Comparison of ENCODE assay signal across 1 cellular context in the genomic region with DNA sequence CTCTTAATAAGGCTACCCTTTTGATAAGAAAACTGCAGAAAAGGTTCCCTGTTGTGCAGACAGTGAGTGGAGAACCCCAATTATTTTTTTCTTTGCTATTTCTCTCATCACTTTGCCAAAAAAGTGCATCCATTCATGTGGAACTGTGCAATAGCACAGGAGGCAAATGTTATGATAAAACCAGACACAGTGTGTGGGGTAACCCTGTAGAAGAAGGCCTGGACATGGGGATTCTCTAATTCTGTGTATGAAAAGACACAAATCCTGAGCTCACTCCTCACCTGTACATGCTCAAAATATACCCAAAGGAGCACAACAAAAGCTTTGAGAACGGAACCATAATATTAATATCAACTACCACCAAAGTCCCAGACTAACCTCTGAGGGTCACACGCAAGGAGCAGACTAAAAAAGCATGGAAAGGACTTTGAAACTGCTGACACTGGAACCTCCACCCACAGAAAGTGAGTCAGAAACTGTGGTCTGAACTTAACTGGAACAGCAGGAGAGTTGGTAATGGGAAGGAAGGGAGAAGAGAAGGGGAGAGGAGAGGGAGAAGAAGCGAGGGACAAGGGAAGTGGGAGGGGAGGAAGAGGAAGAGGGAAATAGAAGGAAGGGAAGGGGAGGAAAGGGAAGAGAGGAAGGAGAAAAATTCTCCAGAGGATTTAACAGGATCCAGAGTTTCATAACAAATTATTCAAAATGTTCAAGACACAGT.
TF ChIP-seq lines count a peak whose summit lies in the region.

No MANE protein-coding gene starts in this region.

TF ChIP-seq in HepG2, 621 proteins besides CTCF, POLR2A, EP300 and RAD21:
- TF ChIP-seq SATB2 (CRISPR knock-in tag; IDR thresholded peaks at IDR 0.05) (no peak), ZNF101 (CRISPR knock-in tag; IDR thresholded peaks at IDR 0.05; ENCODE audit: borderline replicate concordance, low read depth) (no peak), KDM5A (IDR thresholded peaks at IDR 0.05; ENCODE audit: borderline replicate concordance, low read length) (no peak), MAFF (IDR thresholded peaks at IDR 0.05; ENCODE audit: low read depth, low read length) (peak; percentile 55), MAFK (conservative IDR thresholded peaks at IDR 0.05 in 1 of 2, IDR thresholded peaks at IDR 0.05 in 1 of 2; ENCODE audit: low read length in 2 of 2) (0 out of 4 replicates have a peak, but pooled peaks of 1 of the 2 experiments have one; percentile 17), HNF4A (CRISPR knock-in tag; IDR thresholded peaks at IDR 0.05) (peak; percentile 23; the same call in 1 of the 2 replicates), ZMYM4 (CRISPR knock-in tag; IDR thresholded peaks at IDR 0.05) (peak; percentile 41; the same call in 1 of the 2 replicates)
- TF ChIP-seq, protein P1, sequence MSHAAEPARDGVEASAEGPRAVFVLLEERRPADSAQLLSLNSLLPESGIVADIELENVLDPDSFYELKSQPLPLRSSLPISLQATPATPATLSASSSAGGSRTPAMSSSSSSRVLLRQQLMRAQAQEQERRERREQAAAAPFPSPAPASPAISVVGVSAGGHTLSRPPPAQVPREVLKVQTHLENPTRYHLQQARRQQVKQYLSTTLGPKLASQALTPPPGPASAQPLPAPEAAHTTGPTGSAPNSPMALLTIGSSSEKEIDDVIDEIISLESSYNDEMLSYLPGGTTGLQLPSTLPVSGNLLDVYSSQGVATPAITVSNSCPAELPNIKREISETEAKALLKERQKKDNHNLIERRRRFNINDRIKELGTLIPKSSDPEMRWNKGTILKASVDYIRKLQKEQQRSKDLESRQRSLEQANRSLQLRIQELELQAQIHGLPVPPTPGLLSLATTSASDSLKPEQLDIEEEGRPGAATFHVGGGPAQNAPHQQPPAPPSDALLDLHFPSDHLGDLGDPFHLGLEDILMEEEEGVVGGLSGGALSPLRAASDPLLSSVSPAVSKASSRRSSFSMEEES (CRISPR knock-in tag; IDR thresholded peaks at IDR 0.05): no peak
- TF ChIP-seq, protein P2, sequence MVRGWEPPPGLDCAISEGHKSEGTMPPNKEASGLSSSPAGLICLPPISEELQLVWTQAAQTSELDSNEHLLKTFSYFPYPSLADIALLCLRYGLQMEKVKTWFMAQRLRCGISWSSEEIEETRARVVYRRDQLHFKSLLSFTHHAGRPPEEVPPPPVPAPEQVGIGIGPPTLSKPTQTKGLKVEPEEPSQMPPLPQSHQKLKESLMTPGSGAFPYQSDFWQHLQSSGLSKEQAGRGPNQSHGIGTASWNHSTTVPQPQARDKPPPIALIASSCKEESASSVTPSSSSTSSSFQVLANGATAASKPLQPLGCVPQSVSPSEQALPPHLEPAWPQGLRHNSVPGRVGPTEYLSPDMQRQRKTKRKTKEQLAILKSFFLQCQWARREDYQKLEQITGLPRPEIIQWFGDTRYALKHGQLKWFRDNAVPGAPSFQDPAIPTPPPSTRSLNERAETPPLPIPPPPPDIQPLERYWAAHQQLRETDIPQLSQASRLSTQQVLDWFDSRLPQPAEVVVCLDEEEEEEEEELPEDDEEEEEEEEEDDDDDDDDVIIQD (CRISPR knock-in tag; IDR thresholded peaks at IDR 0.05; ENCODE audit: low read depth): peak; percentile 47; the same call in 1 of the 2 replicates
- TF ChIP-seq, protein P3, sequence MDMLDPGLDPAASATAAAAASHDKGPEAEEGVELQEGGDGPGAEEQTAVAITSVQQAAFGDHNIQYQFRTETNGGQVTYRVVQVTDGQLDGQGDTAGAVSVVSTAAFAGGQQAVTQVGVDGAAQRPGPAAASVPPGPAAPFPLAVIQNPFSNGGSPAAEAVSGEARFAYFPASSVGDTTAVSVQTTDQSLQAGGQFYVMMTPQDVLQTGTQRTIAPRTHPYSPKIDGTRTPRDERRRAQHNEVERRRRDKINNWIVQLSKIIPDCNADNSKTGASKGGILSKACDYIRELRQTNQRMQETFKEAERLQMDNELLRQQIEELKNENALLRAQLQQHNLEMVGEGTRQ (IDR thresholded peaks at IDR 0.05; ENCODE audit: low read depth, low read length): no peak
- TF ChIP-seq, protein P3 (CRISPR knock-in tag; IDR thresholded peaks at IDR 0.05; ENCODE audit: borderline replicate concordance): no peak
- TF ChIP-seq, protein P4, sequence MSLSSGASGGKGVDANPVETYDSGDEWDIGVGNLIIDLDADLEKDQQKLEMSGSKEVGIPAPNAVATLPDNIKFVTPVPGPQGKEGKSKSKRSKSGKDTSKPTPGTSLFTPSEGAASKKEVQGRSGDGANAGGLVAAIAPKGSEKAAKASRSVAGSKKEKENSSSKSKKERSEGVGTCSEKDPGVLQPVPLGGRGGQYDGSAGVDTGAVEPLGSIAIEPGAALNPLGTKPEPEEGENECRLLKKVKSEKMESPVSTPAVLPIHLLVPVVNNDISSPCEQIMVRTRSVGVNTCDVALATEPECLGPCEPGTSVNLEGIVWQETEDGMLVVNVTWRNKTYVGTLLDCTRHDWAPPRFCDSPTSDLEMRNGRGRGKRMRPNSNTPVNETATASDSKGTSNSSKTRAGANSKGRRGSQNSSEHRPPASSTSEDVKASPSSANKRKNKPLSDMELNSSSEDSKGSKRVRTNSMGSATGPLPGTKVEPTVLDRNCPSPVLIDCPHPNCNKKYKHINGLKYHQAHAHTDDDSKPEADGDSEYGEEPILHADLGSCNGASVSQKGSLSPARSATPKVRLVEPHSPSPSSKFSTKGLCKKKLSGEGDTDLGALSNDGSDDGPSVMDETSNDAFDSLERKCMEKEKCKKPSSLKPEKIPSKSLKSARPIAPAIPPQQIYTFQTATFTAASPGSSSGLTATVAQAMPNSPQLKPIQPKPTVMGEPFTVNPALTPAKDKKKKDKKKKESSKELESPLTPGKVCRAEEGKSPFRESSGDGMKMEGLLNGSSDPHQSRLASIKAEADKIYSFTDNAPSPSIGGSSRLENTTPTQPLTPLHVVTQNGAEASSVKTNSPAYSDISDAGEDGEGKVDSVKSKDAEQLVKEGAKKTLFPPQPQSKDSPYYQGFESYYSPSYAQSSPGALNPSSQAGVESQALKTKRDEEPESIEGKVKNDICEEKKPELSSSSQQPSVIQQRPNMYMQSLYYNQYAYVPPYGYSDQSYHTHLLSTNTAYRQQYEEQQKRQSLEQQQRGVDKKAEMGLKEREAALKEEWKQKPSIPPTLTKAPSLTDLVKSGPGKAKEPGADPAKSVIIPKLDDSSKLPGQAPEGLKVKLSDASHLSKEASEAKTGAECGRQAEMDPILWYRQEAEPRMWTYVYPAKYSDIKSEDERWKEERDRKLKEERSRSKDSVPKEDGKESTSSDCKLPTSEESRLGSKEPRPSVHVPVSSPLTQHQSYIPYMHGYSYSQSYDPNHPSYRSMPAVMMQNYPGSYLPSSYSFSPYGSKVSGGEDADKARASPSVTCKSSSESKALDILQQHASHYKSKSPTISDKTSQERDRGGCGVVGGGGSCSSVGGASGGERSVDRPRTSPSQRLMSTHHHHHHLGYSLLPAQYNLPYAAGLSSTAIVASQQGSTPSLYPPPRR (CRISPR knock-in tag; IDR thresholded peaks at IDR 0.05; ENCODE audit: borderline replicate concordance): no peak
- TF ChIP-seq, protein P5, sequence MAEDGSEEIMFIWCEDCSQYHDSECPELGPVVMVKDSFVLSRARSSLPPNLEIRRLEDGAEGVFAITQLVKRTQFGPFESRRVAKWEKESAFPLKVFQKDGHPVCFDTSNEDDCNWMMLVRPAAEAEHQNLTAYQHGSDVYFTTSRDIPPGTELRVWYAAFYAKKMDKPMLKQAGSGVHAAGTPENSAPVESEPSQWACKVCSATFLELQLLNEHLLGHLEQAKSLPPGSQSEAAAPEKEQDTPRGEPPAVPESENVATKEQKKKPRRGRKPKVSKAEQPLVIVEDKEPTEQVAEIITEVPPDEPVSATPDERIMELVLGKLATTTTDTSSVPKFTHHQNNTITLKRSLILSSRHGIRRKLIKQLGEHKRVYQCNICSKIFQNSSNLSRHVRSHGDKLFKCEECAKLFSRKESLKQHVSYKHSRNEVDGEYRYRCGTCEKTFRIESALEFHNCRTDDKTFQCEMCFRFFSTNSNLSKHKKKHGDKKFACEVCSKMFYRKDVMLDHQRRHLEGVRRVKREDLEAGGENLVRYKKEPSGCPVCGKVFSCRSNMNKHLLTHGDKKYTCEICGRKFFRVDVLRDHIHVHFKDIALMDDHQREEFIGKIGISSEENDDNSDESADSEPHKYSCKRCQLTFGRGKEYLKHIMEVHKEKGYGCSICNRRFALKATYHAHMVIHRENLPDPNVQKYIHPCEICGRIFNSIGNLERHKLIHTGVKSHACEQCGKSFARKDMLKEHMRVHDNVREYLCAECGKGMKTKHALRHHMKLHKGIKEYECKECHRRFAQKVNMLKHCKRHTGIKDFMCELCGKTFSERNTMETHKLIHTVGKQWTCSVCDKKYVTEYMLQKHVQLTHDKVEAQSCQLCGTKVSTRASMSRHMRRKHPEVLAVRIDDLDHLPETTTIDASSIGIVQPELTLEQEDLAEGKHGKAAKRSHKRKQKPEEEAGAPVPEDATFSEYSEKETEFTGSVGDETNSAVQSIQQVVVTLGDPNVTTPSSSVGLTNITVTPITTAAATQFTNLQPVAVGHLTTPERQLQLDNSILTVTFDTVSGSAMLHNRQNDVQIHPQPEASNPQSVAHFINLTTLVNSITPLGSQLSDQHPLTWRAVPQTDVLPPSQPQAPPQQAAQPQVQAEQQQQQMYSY (CRISPR knock-in tag; IDR thresholded peaks at IDR 0.05): peak; percentile 96
- TF ChIP-seq, protein P6, sequence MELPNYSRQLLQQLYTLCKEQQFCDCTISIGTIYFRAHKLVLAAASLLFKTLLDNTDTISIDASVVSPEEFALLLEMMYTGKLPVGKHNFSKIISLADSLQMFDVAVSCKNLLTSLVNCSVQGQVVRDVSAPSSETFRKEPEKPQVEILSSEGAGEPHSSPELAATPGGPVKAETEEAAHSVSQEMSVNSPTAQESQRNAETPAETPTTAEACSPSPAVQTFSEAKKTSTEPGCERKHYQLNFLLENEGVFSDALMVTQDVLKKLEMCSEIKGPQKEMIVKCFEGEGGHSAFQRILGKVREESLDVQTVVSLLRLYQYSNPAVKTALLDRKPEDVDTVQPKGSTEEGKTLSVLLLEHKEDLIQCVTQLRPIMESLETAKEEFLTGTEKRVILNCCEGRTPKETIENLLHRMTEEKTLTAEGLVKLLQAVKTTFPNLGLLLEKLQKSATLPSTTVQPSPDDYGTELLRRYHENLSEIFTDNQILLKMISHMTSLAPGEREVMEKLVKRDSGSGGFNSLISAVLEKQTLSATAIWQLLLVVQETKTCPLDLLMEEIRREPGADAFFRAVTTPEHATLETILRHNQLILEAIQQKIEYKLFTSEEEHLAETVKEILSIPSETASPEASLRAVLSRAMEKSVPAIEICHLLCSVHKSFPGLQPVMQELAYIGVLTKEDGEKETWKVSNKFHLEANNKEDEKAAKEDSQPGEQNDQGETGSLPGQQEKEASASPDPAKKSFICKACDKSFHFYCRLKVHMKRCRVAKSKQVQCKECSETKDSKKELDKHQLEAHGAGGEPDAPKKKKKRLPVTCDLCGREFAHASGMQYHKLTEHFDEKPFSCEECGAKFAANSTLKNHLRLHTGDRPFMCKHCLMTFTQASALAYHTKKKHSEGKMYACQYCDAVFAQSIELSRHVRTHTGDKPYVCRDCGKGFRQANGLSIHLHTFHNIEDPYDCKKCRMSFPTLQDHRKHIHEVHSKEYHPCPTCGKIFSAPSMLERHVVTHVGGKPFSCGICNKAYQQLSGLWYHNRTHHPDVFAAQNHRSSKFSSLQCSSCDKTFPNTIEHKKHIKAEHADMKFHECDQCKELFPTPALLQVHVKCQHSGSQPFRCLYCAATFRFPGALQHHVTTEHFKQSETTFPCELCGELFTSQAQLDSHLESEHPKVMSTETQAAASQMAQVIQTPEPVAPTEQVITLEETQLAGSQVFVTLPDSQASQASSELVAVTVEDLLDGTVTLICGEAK (IDR thresholded peaks at IDR 0.05): no peak
- TF ChIP-seq, protein P6 (CRISPR knock-in tag; IDR thresholded peaks at IDR 0.05): no peak
